ENCODE assay signal across 9 cellular contexts in genomic region chr1:67850611-67851075, GRCh38. TPM values are rescaled to one million over a fixed set of nuclear protein-coding genes. Genes with fewer than 3 reads are reported as not detected.
DNase-seq lines count a peak whose midpoint lies in the region; ATAC-seq and TF ChIP-seq lines count a peak whose summit lies in the region.
"Had no signal": no experiment of that assay in that cellular context is flagged by ENCODE, and none has a peak within 500 bp of the region (broad histone marks: within the 10 kb centered on the region; RNA-seq: fewer than 3 reads in every experiment).

No MANE protein-coding gene starts in this region.

- H3K36me3 ChIP-seq in adipocyte (ENCODE audit: control insufficient read depth, insufficient read depth, low read length, severe bottlenecking) (no peaks in the 10 kb centered on the region), OCI-LY7 (ENCODE audit: insufficient read depth, low read length) (no peaks in the 10 kb centered on the region)

- H3K4me1 ChIP-seq in adipocyte (ENCODE audit: control insufficient read depth, insufficient read depth, low read length) (peaks cover 13% of the 10 kb centered on the region), OCI-LY7 (ENCODE audit: insufficient read depth, low read length, poor library complexity, severe bottlenecking) (no peaks in the 10 kb centered on the region)

- no peak overlapping the region for H3K27ac Mint-ChIP-seq in nephron progenitor cell

- TF ChIP-seq CTCF in OCI-LY7 (conservative IDR thresholded peaks at IDR 0.05; ENCODE audit: low read length) (no peak), nephron progenitor cell (IDR thresholded peaks at IDR 0.05) (no peak)

- no peaks in the 10 kb centered on the region for H3K79me2 ChIP-seq in OCI-LY7 (ENCODE audit: insufficient read depth, low read depth, low read length)

- no peak overlapping the region for H3K27ac ChIP-seq in OCI-LY7 (ENCODE audit: low read depth, low read length, poor library complexity, severe bottlenecking)

- no peaks in the 10 kb centered on the region for H4K20me1 ChIP-seq in OCI-LY7 (ENCODE audit: insufficient read depth, low read length)

- H3K4me3 ChIP-seq in adipocyte (ENCODE audit: low read length) (peak overlapping the region; percentile 12), OCI-LY7 (ENCODE audit: low read depth, low read length, poor library complexity, severe bottlenecking) (no peak overlapping the region)

- H3K4me2 ChIP-seq in OCI-LY7 (ENCODE audit: low read length), result no peak overlapping the region

- no peak for ATAC-seq in GM19324 (IDR thresholded peaks at IDR 0.05; ENCODE audit: low FRiP score, unreplicated experiment)

- CTCF ChIA-PET in OCI-LY7 (lab: Charles Lee; ENCODE audit: unreplicated experiment), result interaction anchor here (1.5 kb wide), 1 partner anchor 22 kb away, joined by 4 read pairs; no protein-coding TSS in a partner anchor

- H3K9me3 ChIP-seq in adipocyte (ENCODE audit: control insufficient read depth, low read length) (no peaks in the 10 kb centered on the region), OCI-LY7 (ENCODE audit: low read length) (no peaks in the 10 kb centered on the region)

- peak overlapping the region; percentile 18 for H3K9ac ChIP-seq in adipocyte (ENCODE audit: low read length)

- H3K36me3 Mint-ChIP-seq in nephron progenitor cell (ENCODE audit: low read depth), result no peaks in the 10 kb centered on the region

- no peak overlapping the region for H2AFZ ChIP-seq in OCI-LY7 (ENCODE audit: low read length)

- no peaks in the 10 kb centered on the region for H3K9me3 Mint-ChIP-seq in nephron progenitor cell

- no TSS peak for BruUV-seq in OCI-LY7 (replicated peaks; lab: Mats Ljungman, UMichigan)

- DNase-seq in stimulated activated CD4-positive, alpha-beta T cell treated with anti-CD3 and anti-CD28 coated beads, Interleukin-4, amount 100 ng/mL, for 1 hour, result peak; percentile 5
- DNase-seq in stimulated activated CD4-positive, alpha-beta T cell treated with anti-CD3 and anti-CD28 coated beads, Interleukin-12 subunit alpha, Interleukin-12 subunit beta, amount 100 ng/mL, for 4 hours, result no peak
- peak; percentile 83 for DNase-seq in adipocyte (ENCODE audit: low read depth)
- DNase-seq in iris pigment epithelial cell (ENCODE audit: low read depth), result peak; percentile 91
- no peak for DNase-seq in NCI-H1048 (lab: John Stamatoyannopoulos, UW)
- no peak for DNase-seq in OCI-LY7 (ENCODE audit: low spot score)
- no peak for DNase-seq in nephron progenitor cell
- DNase-seq: NCI-H2107 had no signal

- peaks cover 6% of the 10 kb centered on the region for H3K27me3 Mint-ChIP-seq in nephron progenitor cell (ENCODE audit: low read depth, poor library complexity)

- no peaks in the 10 kb centered on the region for H3K27me3 ChIP-seq in adipocyte (replicated peaks; ENCODE audit: control insufficient read depth, insufficient read depth, low read length)

- H3K4me1 Mint-ChIP-seq in nephron progenitor cell, result no peaks in the 10 kb centered on the region

- POLR2A ChIA-PET in OCI-LY7 (lab: Charles Lee), result interaction anchor here (0.6 kb wide), 1 partner anchor 33 kb away, joined by 5 read pairs; no protein-coding TSS in a partner anchor

- no peaks in the 10 kb centered on the region for H3K9me2 ChIP-seq in OCI-LY7 (ENCODE audit: insufficient read depth, low read length)

- H3K4me3 Mint-ChIP-seq in nephron progenitor cell, result no peak overlapping the region

- intact Hi-C loops in OCI-LY7 (cut with micrococcal nuclease; ENCODE audit: unreplicated experiment), result loop anchor here (10.0 kb wide), 1 partner anchor 494 kb away; no protein-coding TSS in a partner anchor

RNA-seq across cellular contexts. Expression of gene GNG12, which starts 17.4 kb away (rescaled TPM):
- total RNA-seq in OCI-LY7 (2014; rRNA removed; shearing (Covaris generic)), result not detected in 2 replicates
- total RNA-seq in OCI-LY7 (2022), result 0.10 TPM in 1 of 2 replicates, not detected in the other

Comparison
In these comparisons a context has a peak if more than half of its experiments do, and no peak if none do; other contexts are left out.
1. DNase-seq: peak in stimulated activated CD4-positive, alpha-beta T cell treated with anti-CD3 and anti-CD28 coated beads, Interleukin-4, amount 100 ng/mL, for 1 hour (single experiment), adipocyte (single experiment) and iris pigment epithelial cell (single experiment); none in stimulated activated CD4-positive, alpha-beta T cell treated with anti-CD3 and anti-CD28 coated beads, Interleukin-12 subunit alpha, Interleukin-12 subunit beta, amount 100 ng/mL, for 4 hours (single experiment), NCI-H1048 (single experiment), OCI-LY7 (single experiment) and nephron progenitor cell (single experiment).